8 cellular contexts compared by ENCODE assay signal in genomic region chr3:138114988-138115971, GRCh38. TPM values are rescaled to one million over a fixed set of nuclear protein-coding genes. Genes with fewer than 3 reads are reported as not detected.
DNase-seq lines count a peak whose midpoint lies in the region; ATAC-seq and TF ChIP-seq lines count a peak whose summit lies in the region.

Gene DZIP1L, minus strand, starts transcription at chr3:138115608. Its CDS starts 11,637 bp downstream, at chr3:138103971.

- intact Hi-C loops in activated naive CD4-positive, alpha-beta T cell treated with anti-CD3 and anti-CD28 coated beads for 36 hours (cut with micrococcal nuclease), result loop anchor here (5.0 kb wide), 2 partner anchors 317 to 1008 kb away; partner anchors contain the start of gene ESYT3
- intact Hi-C loops in vagina (cut with DNase I), result loop anchor here (5.0 kb wide), 1 partner anchor 48 kb away; no protein-coding TSS in a partner anchor

- H3K9ac ChIP-seq in BLaER1 (peak within 1 kb of the TSS; percentile 64), neural cell (ENCODE audit: low read length) (peak within 1 kb of the TSS; percentile 65)

- TF ChIP-seq CTCF in gastroesophageal sphincter (IDR thresholded peaks at IDR 0.05) (peak; percentile 47 to 77 (median 68)), neural cell (IDR thresholded peaks at IDR 0.05; ENCODE audit: poor library complexity, severe bottlenecking) (peak; percentile 68), vagina (IDR thresholded peaks at IDR 0.05) (peak in 2 of 3 experiments; percentile 23 to 25)

- H3F3A ChIP-seq in neural cell (ENCODE audit: insufficient read depth, low read length, poor library complexity, severe bottlenecking), result no peaks in the 10 kb centered on the region

- peaks cover 46% of the 10 kb centered on the region for H3K27me3 Mint-ChIP-seq in activated naive CD4-positive, alpha-beta T cell treated with anti-CD3 and anti-CD28 coated beads for 36 hours (ENCODE audit: low read depth)

- peak within 1 kb of the TSS; percentile 76 for H2AFZ ChIP-seq in neural cell (ENCODE audit: low read depth, low read length)

- peak; percentile 21 for TF ChIP-seq RAD21 in neural cell (conservative IDR thresholded peaks at IDR 0.05)

- CTCF ChIA-PET in activated naive CD4-positive, alpha-beta T cell treated with anti-CD3 and anti-CD28 coated beads for 36 hours (lab: Charles Lee), result interaction anchor here (0.5 to 6.2 kb wide), 6 partner anchors 13 to 227 kb away, joined by 3 to 153 read pairs (median 4); no protein-coding TSS in a partner anchor

- peak within 1 kb of the TSS; percentile 98 for H3K4me2 ChIP-seq in BLaER1
- peak within 1 kb of the TSS; percentile 65 for H3K4me2 ChIP-seq in neural cell (ENCODE audit: low read length)

- TF ChIP-seq EP300 in gastroesophageal sphincter (IDR thresholded peaks at IDR 0.05) (no peak), neural cell (conservative IDR thresholded peaks at IDR 0.05; ENCODE audit: poor library complexity, severe bottlenecking) (no peak)

- no peaks in the 10 kb centered on the region for H3K36me3 Mint-ChIP-seq in activated naive CD4-positive, alpha-beta T cell treated with anti-CD3 and anti-CD28 coated beads for 36 hours (ENCODE audit: low read depth)

- H3K79me2 ChIP-seq in neural cell (replicated peaks; ENCODE audit: insufficient read depth, low read length), result peaks cover 6% of the 10 kb centered on the region

- H4K20me1 ChIP-seq in BLaER1 (no peaks in the 10 kb centered on the region), neural cell (ENCODE audit: insufficient read depth) (no peaks in the 10 kb centered on the region)

- TF ChIP-seq POLR2A in gastroesophageal sphincter (IDR thresholded peaks at IDR 0.05) (peak; percentile 10 to 15), vagina (IDR thresholded peaks at IDR 0.05) (peak in 1 of 2 donors; percentile 71)

- H3K9me3 ChIP-seq in BLaER1 (no peaks in the 10 kb centered on the region), gastroesophageal sphincter (no peaks in the 10 kb centered on the region), neural cell (ENCODE audit: low read length) (no peaks in the 10 kb centered on the region), vagina (no peaks in the 10 kb centered on the region)

- peaks cover 9% of the 10 kb centered on the region for H3K4me1 ChIP-seq in BLaER1
- peaks cover 0 to 37% (median 0%) of the 10 kb centered on the region in 3 donors for H3K4me1 ChIP-seq in gastroesophageal sphincter
- H3K4me1 ChIP-seq in vagina, result peaks cover 20% of the 10 kb centered on the region

- no peaks in the 10 kb centered on the region for H3K9me2 ChIP-seq in neural cell (ENCODE audit: insufficient read depth, low read length)

- no peak within 1 kb of the TSS for H3K27ac Mint-ChIP-seq in activated naive CD4-positive, alpha-beta T cell treated with anti-CD3 and anti-CD28 coated beads for 36 hours

- WGBS in gastroesophageal sphincter (ENCODE audit: low coverage in 1 of 2), 2 donors, result 0% methylated on average over 2 of the region's 86 CpGs; no CpG with 5 or more reads in 1 of the 2 donors

- H3K27ac ChIP-seq in BLaER1, result 0 out of 2 replicates have a peak within 1 kb of the TSS, but pooled peaks have one; percentile 18
- H3K27ac ChIP-seq in gastroesophageal sphincter, result peak within 1 kb of the TSS; percentile 76 to 94 (median 92)
- H3K27ac ChIP-seq in neural cell (ENCODE audit: low read length), result no peak within 1 kb of the TSS
- peak within 1 kb of the TSS; percentile 91 for H3K27ac ChIP-seq in vagina

- no peaks in the 10 kb centered on the region for H3K9me3 Mint-ChIP-seq in activated naive CD4-positive, alpha-beta T cell treated with anti-CD3 and anti-CD28 coated beads for 36 hours

- H3K4me3 ChIP-seq in BLaER1 (peak within 1 kb of the TSS; percentile 78), gastroesophageal sphincter (peak within 1 kb of the TSS; percentile 65 to 73), neural cell (ENCODE audit: low read length) (peak within 1 kb of the TSS; percentile 91), vagina (peak within 1 kb of the TSS; percentile 79 to 85)

- DNase-seq in NCI-H774 (lab: John Stamatoyannopoulos, UW) (peak; percentile 7), vagina (ENCODE audit: extremely low spot score in 2 of 2) (no peak)
- DNase-seq in activated naive CD4-positive, alpha-beta T cell treated with anti-CD3 and anti-CD28 coated beads for 36 hours, result peak; percentile 39

- H3K27me3 ChIP-seq in BLaER1, result peaks cover 31% of the 10 kb centered on the region
- H3K27me3 ChIP-seq in gastroesophageal sphincter, result no peaks in the 10 kb centered on the region
- H3K27me3 ChIP-seq in neural cell (ENCODE audit: insufficient read depth, low read depth, low read length), result no peaks in the 10 kb centered on the region
- H3K27me3 ChIP-seq in vagina, result no peaks in the 10 kb centered on the region

- H3K4me1 Mint-ChIP-seq in activated naive CD4-positive, alpha-beta T cell treated with anti-CD3 and anti-CD28 coated beads for 36 hours (ENCODE audit: low read depth), result peaks cover 5% of the 10 kb centered on the region

- H3K36me3 ChIP-seq in BLaER1 (no peaks in the 10 kb centered on the region), gastroesophageal sphincter (peaks cover 0 to 9% of the 10 kb centered on the region in 2 donors), neural cell (ENCODE audit: insufficient read depth, low read length) (no peaks in the 10 kb centered on the region), vagina (no peaks in the 10 kb centered on the region)

- ATAC-seq in GM19035 (IDR thresholded peaks at IDR 0.05; ENCODE audit: unreplicated experiment) (peak; percentile 87), HG03342 (IDR thresholded peaks at IDR 0.05; ENCODE audit: unreplicated experiment) (peak; percentile 78), gastroesophageal sphincter (peak; percentile 90)

- H3K4me3 Mint-ChIP-seq in activated naive CD4-positive, alpha-beta T cell treated with anti-CD3 and anti-CD28 coated beads for 36 hours, result peak within 1 kb of the TSS; percentile 75

TF ChIP-seq in neural cell, 6 proteins besides CTCF, POLR2A, EP300 and RAD21:
- TF ChIP-seq SMC3 (conservative IDR thresholded peaks at IDR 0.05; ENCODE audit: poor library complexity) (peak; percentile 23), TAF1 (IDR thresholded peaks at IDR 0.05; ENCODE audit: low read depth) (no peak), MXI1 (conservative IDR thresholded peaks at IDR 0.05; ENCODE audit: poor library complexity, severe bottlenecking) (no peak), POLR2AphosphoS5 (IDR thresholded peaks at IDR 0.05) (no peak), REST (IDR thresholded peaks at IDR 0.05; ENCODE audit: borderline replicate concordance) (peak; percentile 27), EZH2 (IDR thresholded peaks at IDR 0.05; ENCODE audit: borderline replicate concordance, insufficient read depth, low read length, poor library complexity, severe bottlenecking) (no peak)

RNA-seq across cellular contexts. Expression of gene DZIP1L, which starts in this region (rescaled TPM):
- total RNA-seq in activated naive CD4-positive, alpha-beta T cell treated with anti-CD3 and anti-CD28 coated beads for 36 hours, result not detected
- total RNA-seq in gastroesophageal sphincter (10 to 100 TPM in 3 of 4 donors, 1 to 10 TPM in 1; 5.3 to 47.9 (median 18.6) TPM), vagina (27.5 TPM)
- 1.7 and 2.7 TPM in 2 replicates for polyA plus RNA-seq in neural cell
- polyA minus RNA-seq in neural cell, result 6.8 and 8.8 TPM in 2 replicates

Comparison
In these comparisons a context has a peak if more than half of its experiments do, and no peak if none do; other contexts are left out.
1. RNA of gene DZIP1L (total RNA-seq): 27.5 TPM in vagina (single experiment) and 5.3 to 47.9 TPM in gastroesophageal sphincter; not detected in activated naive CD4-positive, alpha-beta T cell treated with anti-CD3 and anti-CD28 coated beads for 36 hours; every median in the first group is over 4 times any median in the second.
2. Peak in DNase-seq in activated naive CD4-positive, alpha-beta T cell treated with anti-CD3 and anti-CD28 coated beads for 36 hours; RNA of the gene not detected or under 1 TPM.
3. Peak in every context shown above with its lines, with median percentiles within 50 percentile points of each other: H3K4me3 ChIP-seq, ATAC-seq and CTCF ChIP-seq.